1 cellular context compared by ENCODE assay signal in genomic region chr19:3710265-3710812, GRCh38.
TF ChIP-seq lines count a peak whose summit lies in the region.

No MANE protein-coding gene starts in this region.

TF ChIP-seq in IMR-90, 13 proteins besides CTCF, POLR2A, EP300 and RAD21:
- no peak for TF ChIP-seq SMC3 (IDR thresholded peaks at IDR 0.05; ENCODE audit: low read depth, low read length)
